Comparison of ENCODE assay signal across 15 cellular contexts in genomic region chr3:189322339-189322738, GRCh38.
"Had no signal": no experiment of that assay in that cellular context is flagged by ENCODE, and none has a peak within 500 bp of the region (broad histone marks: within the 10 kb centered on the region; RNA-seq: fewer than 3 reads in every experiment).

No MANE protein-coding gene starts in this region.

- ATAC-seq: SK-N-SH treated with all-trans-retinoic acid at 6 μM for 48 hours, T-helper 17 cell had no signal

- H3K27ac Mint-ChIP-seq: T-helper 17 cell had no signal

- DNase-seq: activated CD4-positive, CD25-positive, alpha-beta regulatory T cell treated with anti-CD3 and anti-CD28 coated beads, Interleukin-2, amount 50 U/mL, for 72 hours; activated gamma-delta T cell; activated T-cell treated with anti-CD3 and anti-CD28 coated beads for 4 hours; caudate nucleus; colonic mucosa; esophagus squamous epithelium; foreskin fibroblast; left cardiac atrium; lower lobe of right lung; midbrain; right cardiac atrium; small intestine; T-helper 17 cell; thyroid gland had no signal

- H3K4me3 Mint-ChIP-seq: T-helper 17 cell had no signal

- H3K9me3 ChIP-seq: colonic mucosa, esophagus squamous epithelium, lower lobe of right lung, thyroid gland had no signal

- H3K27me3 ChIP-seq: colonic mucosa, esophagus squamous epithelium, thyroid gland had no signal

- H3K27ac ChIP-seq: colonic mucosa, esophagus squamous epithelium, lower lobe of right lung, thyroid gland had no signal

- H3K36me3 ChIP-seq: colonic mucosa, esophagus squamous epithelium, lower lobe of right lung, thyroid gland had no signal

- H3K4me3 ChIP-seq: colonic mucosa, esophagus squamous epithelium, lower lobe of right lung, thyroid gland had no signal

- H3K27me3 Mint-ChIP-seq: T-helper 17 cell had no signal
